1 cellular context compared by ENCODE assay signal in genomic region chr16:85377388-85378144, GRCh38.
TF ChIP-seq lines count a peak whose summit lies in the region.

No MANE protein-coding gene starts in this region.

TF ChIP-seq in K562, 482 proteins besides CTCF, POLR2A, EP300 and RAD21 (continued from another document and continues in another):
- TF ChIP-seq ZHX1 (conservative IDR thresholded peaks at IDR 0.05; ENCODE audit: low read length) (no peak), CAMTA2 (CRISPR knock-in tag; conservative IDR thresholded peaks at IDR 0.05) (no peak), ZNF133 (CRISPR knock-in tag; IDR thresholded peaks at IDR 0.05) (no peak), CHD1 (IDR thresholded peaks at IDR 0.05; ENCODE audit: low read length) (no peak), SNIP1 (IDR thresholded peaks at IDR 0.05; ENCODE audit: low read depth) (no peak), NFXL1 (CRISPR knock-in tag; IDR thresholded peaks at IDR 0.05) (no peak), HDAC1 (IDR thresholded peaks at IDR 0.05) (peak; percentile 58 to 67; a peak in 2 of 4 replicates), ZBTB11 (CRISPR knock-in tag; IDR thresholded peaks at IDR 0.05) (no peak; a peak in 1 of 6 replicates), SPI1 (IDR thresholded peaks at IDR 0.05; ENCODE audit: borderline replicate concordance, low read depth, low read length) (no peak), CC2D1A (IDR thresholded peaks at IDR 0.05) (peak; percentile 60; the same call in 1 of the 2 replicates), CEBPB (tag; IDR thresholded peaks at IDR 0.05) (no peak), ZNF407 (IDR thresholded peaks at IDR 0.05; ENCODE audit: low read depth) (no peak), ZNF311 (CRISPR knock-in tag; IDR thresholded peaks at IDR 0.05) (no peak), DIDO1 (tag; IDR thresholded peaks at IDR 0.05; ENCODE audit: low read depth) (no peak), MXD1 (CRISPR knock-in tag; IDR thresholded peaks at IDR 0.05; ENCODE audit: borderline replicate concordance, poor library complexity, severe bottlenecking) (no peak), RAD51 (IDR thresholded peaks at IDR 0.05; ENCODE audit: borderline replicate concordance, low read depth) (no peak), THAP7 (CRISPR knock-in tag; IDR thresholded peaks at IDR 0.05) (no peak), ZNF507 (tag; conservative IDR thresholded peaks at IDR 0.05) (no peak), DNMT1 (IDR thresholded peaks at IDR 0.05) (no peak), KLF13 (tag; IDR thresholded peaks at IDR 0.05; ENCODE audit: borderline replicate concordance, low read depth) (no peak), ETV5 (CRISPR knock-in tag; IDR thresholded peaks at IDR 0.05; ENCODE audit: low read depth) (peak; percentile 72; the same call in 1 of the 2 replicates), RBM22 (IDR thresholded peaks at IDR 0.05; ENCODE audit: low read depth, low read length, poor library complexity, severe bottlenecking) (no peak), ZNF77 (CRISPR knock-in tag; IDR thresholded peaks at IDR 0.05) (no peak), CBX3 (IDR thresholded peaks at IDR 0.05; ENCODE audit: borderline replicate concordance in 1 of 2, low read length in 2 of 2) (peak in 1 of 2 experiments; percentile 53; a peak in 2 of 3 replicates), HDAC2 (IDR thresholded peaks at IDR 0.05) (0 out of 2 replicates have a peak, but pooled peaks have one; percentile 86), MITF (IDR thresholded peaks at IDR 0.05) (peak; percentile 22; the same call in 1 of the 2 replicates), C11orf30 (IDR thresholded peaks at IDR 0.05; ENCODE audit: low read depth) (no peak), POLR2AphosphoS5 (IDR thresholded peaks at IDR 0.05; ENCODE audit: control insufficient read depth, insufficient read depth, low read depth, low read length) (peak; percentile 79), POLR2G (IDR thresholded peaks at IDR 0.05; ENCODE audit: low read depth, low read length) (no peak; the same call in 1 of the 2 replicates), BCL6 (CRISPR knock-in tag; IDR thresholded peaks at IDR 0.05) (no peak), ZBTB17 (CRISPR knock-in tag; IDR thresholded peaks at IDR 0.05) (peak; percentile 73; the same call in 1 of the 2 replicates), MTF1 (CRISPR knock-in tag; IDR thresholded peaks at IDR 0.05; ENCODE audit: borderline replicate concordance) (no peak), TFE3 (CRISPR knock-in tag; IDR thresholded peaks at IDR 0.05) (no peak), PRDM10 (IDR thresholded peaks at IDR 0.05; ENCODE audit: partially characterized antibody) (peak; percentile 39), ID3 (CRISPR knock-in tag; IDR thresholded peaks at IDR 0.05) (no peak), ID3 (tag; IDR thresholded peaks at IDR 0.05) (peak; percentile 73)
